In genomic region chr12:113184900-113185179, GRCh38 we compare ENCODE assay signal across 8 cellular contexts. TPM values are rescaled to one million over a fixed set of nuclear protein-coding genes. Genes with fewer than 3 reads are reported as not detected.
DNase-seq lines count a peak whose midpoint lies in the region; ATAC-seq, FAIRE-seq and TF ChIP-seq lines count a peak whose summit lies in the region.

No MANE protein-coding gene starts in this region.

- H3K4me3 ChIP-seq in PC-3 (ENCODE audit: low read length), result peak overlapping the region; percentile 95
- H3K4me3 ChIP-seq in muscle layer of duodenum (ENCODE audit: low read depth in 1 of 2, low read length in 2 of 2), result peak overlapping the region; percentile 78 to 95

- H3K4me1 ChIP-seq in PC-3 (ENCODE audit: insufficient read depth, low read length), result peaks cover 24% of the 10 kb centered on the region
- H3K4me1 ChIP-seq in muscle layer of duodenum (ENCODE audit: control insufficient read depth in 1 of 2, insufficient read depth in 2 of 2, low read length in 2 of 2), result peaks cover 13 to 22% of the 10 kb centered on the region in 2 donors

- H3K27ac ChIP-seq in PC-3 (ENCODE audit: low read length), result peak overlapping the region; percentile 91
- peak overlapping the region; percentile 80 for H3K27ac ChIP-seq in muscle layer of duodenum (ENCODE audit: low read length)

- TF ChIP-seq CTCF in D721Med (IDR thresholded peaks at IDR 0.05; ENCODE audit: insufficient read depth, missing control alignments) (no peak), PC-3 (conservative IDR thresholded peaks at IDR 0.05; ENCODE audit: low read depth, low read length) (no peak)

- no peaks in the 10 kb centered on the region for H3F3A ChIP-seq in PC-3 (ENCODE audit: low read length, unreplicated experiment)

- H3K27me3 ChIP-seq in PC-3 (ENCODE audit: low read length) (no peaks in the 10 kb centered on the region), muscle layer of duodenum (ENCODE audit: low read depth, low read length) (no peaks in the 10 kb centered on the region)

- ATAC-seq in GM21447 (IDR thresholded peaks at IDR 0.05; ENCODE audit: unreplicated experiment) (peak; percentile 79), PC-3 (peak; percentile 87), esophagus mucosa (peak; percentile 85)

- H3K4me1 Mint-ChIP-seq in activated T-cell treated with anti-CD3 and anti-CD28 coated beads, Interleukin-2, amount 50 U/mL, for 24 hours (ENCODE audit: low read depth), result peaks cover 50% of the 10 kb centered on the region

- H3K79me2 ChIP-seq in PC-3 (ENCODE audit: low read length), result peaks cover 82% of the 10 kb centered on the region

- H3K27ac Mint-ChIP-seq in activated T-cell treated with anti-CD3 and anti-CD28 coated beads, Interleukin-2, amount 50 U/mL, for 24 hours, result peak overlapping the region; percentile 98

- peak overlapping the region; percentile 86 for H2AFZ ChIP-seq in PC-3 (ENCODE audit: low read length)

- CTCF ChIA-PET in PC-3 (lab: Charles Lee), result no interaction called here

- peak overlapping the region; percentile 100 for H3K9ac ChIP-seq in PC-3 (ENCODE audit: low read length)

- H3K4me2 ChIP-seq in PC-3 (ENCODE audit: low read length), result peak overlapping the region; percentile 90

- intact Hi-C loops in PC-3 (cut with micrococcal nuclease), result no loop called here

- FAIRE-seq in D721Med (lab: Jason Lieb, UNC), result no peak

- H3K9me3 ChIP-seq in PC-3 (ENCODE audit: low read length) (no peaks in the 10 kb centered on the region), muscle layer of duodenum (ENCODE audit: control insufficient read depth in 1 of 2, low read length in 2 of 2) (no peaks in the 10 kb centered on the region)

- peak overlapping the region; percentile 97 for H3K4me3 Mint-ChIP-seq in activated T-cell treated with anti-CD3 and anti-CD28 coated beads, Interleukin-2, amount 50 U/mL, for 24 hours

- H3K9me3 Mint-ChIP-seq in activated T-cell treated with anti-CD3 and anti-CD28 coated beads, Interleukin-2, amount 50 U/mL, for 24 hours, result no peaks in the 10 kb centered on the region

- H4K20me1 ChIP-seq in PC-3 (ENCODE audit: low read length), result peaks cover 38% of the 10 kb centered on the region

- no peaks in the 10 kb centered on the region for H3K9me2 ChIP-seq in PC-3 (replicated peaks; ENCODE audit: low read length)

- H3K36me3 ChIP-seq in PC-3 (ENCODE audit: low read depth, low read length) (peaks cover 28% of the 10 kb centered on the region), muscle layer of duodenum (ENCODE audit: control insufficient read depth in 1 of 2, insufficient read depth in 2 of 2, low read length in 2 of 2) (peaks cover 4 to 18% of the 10 kb centered on the region in 2 donors)

- no peaks in the 10 kb centered on the region for H3K27me3 Mint-ChIP-seq in activated T-cell treated with anti-CD3 and anti-CD28 coated beads, Interleukin-2, amount 50 U/mL, for 24 hours

- BruUV-seq in PC-3 (replicated peaks; lab: Mats Ljungman, UMichigan), result TSS peak; percentile 47

- DNase-seq in D721Med (ENCODE audit: insufficient read length, low spot score), result peak; percentile 66
- DNase-seq in HuH-7 (ENCODE audit: low spot score), result peak; percentile 97
- peak; percentile 89 for DNase-seq in PC-3
- peak; percentile 92 for DNase-seq in activated T-cell treated with anti-CD3 and anti-CD28 coated beads, Interleukin-2, amount 50 U/mL, for 24 hours
- DNase-seq in stimulated activated CD8-positive, alpha-beta memory T cell treated with anti-CD3 and anti-CD28 coated beads, Interleukin-7, amount 100 ng/mL, for 24 hours (ENCODE audit: low read depth), result peak; percentile 74

- H3K36me3 Mint-ChIP-seq in activated T-cell treated with anti-CD3 and anti-CD28 coated beads, Interleukin-2, amount 50 U/mL, for 24 hours (ENCODE audit: low read depth), result peaks cover 82% of the 10 kb centered on the region

- POLR2A ChIA-PET in PC-3 (lab: Charles Lee; ENCODE audit: unreplicated experiment), result interaction anchor here (0.6 to 0.7 kb wide), 3 partner anchors 55 to 1402 kb away, joined by 3 to 18 read pairs (median 5); no protein-coding TSS in a partner anchor

RNA-seq across cellular contexts. Expression of gene DDX54, which starts 0.4 kb away (rescaled TPM):
- 158 and 309 TPM in 2 replicates for total RNA-seq in PC-3 (2014; rRNA removed)
- 46.6 TPM for total RNA-seq in esophagus mucosa

RNA-seq across cellular contexts. Expression of gene RITA1, which starts 0.7 kb away (rescaled TPM):
- 66.8 and 71.6 TPM in 2 replicates for total RNA-seq in PC-3 (2014; rRNA removed)
- 11.0 TPM for total RNA-seq in esophagus mucosa

RNA-seq across cellular contexts. Expression of gene CFAP73, which starts 35.3 kb away (rescaled TPM):
- total RNA-seq in PC-3 (2014; rRNA removed), result not detected in 2 replicates
- total RNA-seq in esophagus mucosa, result 0.20 TPM

RNA-seq across cellular contexts. Expression of gene TPCN1, which starts 36.4 kb away (rescaled TPM):
- total RNA-seq in PC-3 (2014; rRNA removed) (19.0 and 29.3 TPM in 2 replicates), esophagus mucosa (35.2 TPM)

RNA-seq across cellular contexts. Expression of gene RASAL1, which starts 49.3 kb away (rescaled TPM):
- total RNA-seq in PC-3 (2014; rRNA removed) (0.66 and 0.69 TPM in 2 replicates), esophagus mucosa (53.1 TPM)

Comparison
In these comparisons a context has a peak if more than half of its experiments do, and no peak if none do; other contexts are left out.
1. Peak in every context shown above with its lines: DNase-seq, ATAC-seq, H3K4me3 ChIP-seq and H3K27ac ChIP-seq.